In the genomic region with DNA sequence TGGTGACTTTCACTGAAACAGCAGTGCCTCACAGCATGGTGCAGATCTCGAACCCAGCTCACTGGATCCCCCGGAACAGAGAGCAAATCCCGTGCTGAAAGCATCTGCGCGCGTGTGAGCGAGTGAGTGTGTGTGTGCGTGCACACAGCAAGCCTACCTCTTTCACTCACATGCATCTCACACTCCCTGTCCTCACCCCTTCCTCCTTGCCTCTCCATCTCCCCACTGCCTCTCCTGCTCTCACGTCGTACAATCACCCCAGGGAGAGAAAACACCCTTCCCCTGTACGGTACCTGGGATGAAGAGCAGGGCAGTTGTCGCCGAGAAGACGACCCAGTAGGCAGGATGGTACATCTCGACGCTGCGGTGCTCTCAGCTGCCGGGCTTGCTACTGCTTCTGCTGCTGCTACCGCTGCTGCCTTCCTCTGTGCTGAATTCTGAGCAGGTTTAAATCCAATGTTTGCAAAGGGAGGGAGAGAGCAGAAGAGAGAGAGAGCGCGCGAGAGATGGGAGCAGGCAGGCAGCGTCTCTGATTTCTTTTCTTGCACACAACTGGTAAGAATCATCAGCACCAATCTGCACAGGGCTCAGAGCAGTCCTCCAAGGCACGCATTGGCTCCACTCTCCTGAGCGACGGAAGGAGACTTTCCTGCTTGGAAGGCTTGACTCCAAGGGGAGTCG, we compare ENCODE assay signal across 17 cellular contexts. TPM values are rescaled to one million over a fixed set of nuclear protein-coding genes. Genes with fewer than 3 reads are reported as not detected.
DNase-seq lines count a peak whose midpoint lies in the region; ATAC-seq lines count a peak whose summit lies in the region.
"Had no signal": no experiment of that assay in that cellular context is flagged by ENCODE, and none has a peak within 500 bp of the region (broad histone marks: within the 10 kb centered on the region; RNA-seq: fewer than 3 reads in every experiment).

OPCML (minus strand) TSS at position 531 of the 681 bp plus-strand sequence.

- peak within 1 kb of the TSS; percentile 1 for H3K4me2 ChIP-seq in trophoblast cell (ENCODE audit: low read length)

- H3K36me3 ChIP-seq in H7 (replicated peaks; ENCODE audit: control insufficient read depth, insufficient read depth, low read length) = no peaks in the 10 kb centered on the region
- no peaks in the 10 kb centered on the region for H3K36me3 ChIP-seq in iPS DF 6.9 (ENCODE audit: control insufficient read depth, insufficient read depth, low read length)
- no peaks in the 10 kb centered on the region for H3K36me3 ChIP-seq in trophoblast cell (ENCODE audit: control insufficient read depth in 1 of 2, insufficient read depth in 2 of 2, low read length in 2 of 2)
- H3K36me3 ChIP-seq: left ventricle myocardium inferior, pancreas had no signal

- H2AK5ac ChIP-seq in trophoblast cell (ENCODE audit: low read length) = no peak within 1 kb of the TSS

- H2BK120ac ChIP-seq in trophoblast cell (ENCODE audit: insufficient read depth, low read length, poor library complexity) = no peak within 1 kb of the TSS

- H3K9ac ChIP-seq in trophoblast cell (ENCODE audit: low read length) = no peak within 1 kb of the TSS

- H3K14ac ChIP-seq in trophoblast cell (ENCODE audit: low read length) = no peak within 1 kb of the TSS

- H3K27me3 ChIP-seq in H7 (ENCODE audit: control insufficient read depth, insufficient read depth, low read length) (peaks cover 10% of the 10 kb centered on the region), iPS DF 6.9 (ENCODE audit: control insufficient read depth, insufficient read depth, low read length) (no peaks in the 10 kb centered on the region), trophoblast cell (ENCODE audit: insufficient read depth, low read length) (peaks cover 27% of the 10 kb centered on the region)

- H3K9me3 ChIP-seq in iPS DF 6.9 (ENCODE audit: control insufficient read depth, insufficient read depth, low read length) (no peaks in the 10 kb centered on the region), trophoblast cell (ENCODE audit: insufficient read depth, low read depth, low read length) (peaks cover 5% of the 10 kb centered on the region)
- H3K9me3 ChIP-seq: left ventricle myocardium inferior, pancreas had no signal

- no peaks in the 10 kb centered on the region for H3K79me1 ChIP-seq in trophoblast cell (ENCODE audit: low read length)

- H3K18ac ChIP-seq in trophoblast cell (ENCODE audit: low read length) = no peak within 1 kb of the TSS

- peak within 1 kb of the TSS; percentile 20 for H3K23ac ChIP-seq in trophoblast cell (ENCODE audit: low read length)

- H4K8ac ChIP-seq in trophoblast cell (ENCODE audit: low read depth, low read length) = no peak within 1 kb of the TSS

- H3K27ac ChIP-seq in angular gyrus (ENCODE audit: low read depth, low read length) = peak within 1 kb of the TSS; percentile 82
- no peak within 1 kb of the TSS for H3K27ac ChIP-seq in iPS DF 6.9 (ENCODE audit: low read length)
- H3K27ac ChIP-seq in trophoblast cell (ENCODE audit: low read depth, low read length) = no peak within 1 kb of the TSS
- H3K27ac ChIP-seq: left ventricle myocardium inferior, pancreas had no signal

- no peak within 1 kb of the TSS for H2BK12ac ChIP-seq in trophoblast cell (ENCODE audit: low read length)

- ATAC-seq in GM21619 (IDR thresholded peaks at IDR 0.05; ENCODE audit: unreplicated experiment) (no peak), left colon (no peak)
- ATAC-seq: activated CD4-positive, alpha-beta T cell treated with anti-CD3 and anti-CD28 coated beads for 36 hours; pancreas; T-cell had no signal

- DNase-seq in H7 (no peak), iPS DF 6.9 (ENCODE audit: low read depth, low spot score) (no peak), trophoblast cell (no peak), ureter (ENCODE audit: low spot score) (no peak), left colon (no peak)
- no peak for DNase-seq in activated CD4-positive, alpha-beta T cell treated with anti-CD3 and anti-CD28 coated beads, Interleukin-2, amount 50 U/mL, for 48 hours
- DNase-seq: activated CD4-positive, alpha-beta T cell treated with anti-CD3 and anti-CD28 coated beads for 36 hours; activated T-cell treated with anti-CD3 and anti-CD28 coated beads, Interleukin-2, amount 50 U/mL, for 48 hours; AML-193; left ventricle myocardium inferior; pancreas; T-cell had no signal

- no peak within 1 kb of the TSS for H4K12ac ChIP-seq in trophoblast cell (ENCODE audit: low read depth, low read length)

- H3K79me2 ChIP-seq in trophoblast cell (ENCODE audit: control insufficient read depth, insufficient read depth, low read length, poor library complexity) = no peaks in the 10 kb centered on the region

- H4K91ac ChIP-seq in trophoblast cell (ENCODE audit: low read depth, low read length) = no peak within 1 kb of the TSS

- no peak within 1 kb of the TSS for H2BK5ac ChIP-seq in trophoblast cell (ENCODE audit: low read depth, low read length, poor library complexity)

- no CpG with 5 or more reads among the region's 27 CpGs for WGBS in iPS DF 6.9 (ENCODE audit: insufficient coverage, insufficient read length)
- no CpG with 5 or more reads among the region's 27 CpGs for WGBS in trophoblast cell (ENCODE audit: extremely low coverage, insufficient coverage, insufficient read length)

- H3K4me3 ChIP-seq in H7 (ENCODE audit: insufficient read depth, low read depth, low read length) = peak within 1 kb of the TSS; percentile 69
- H3K4me3 ChIP-seq in iPS DF 6.9 (ENCODE audit: low read length) = peak within 1 kb of the TSS; percentile 39; the same call in 1 of the 2 replicates
- no peak within 1 kb of the TSS for H3K4me3 ChIP-seq in trophoblast cell (ENCODE audit: low read depth, low read length)
- H3K4me3 ChIP-seq: left ventricle myocardium inferior, pancreas had no signal

- no peak within 1 kb of the TSS for H3K4ac ChIP-seq in trophoblast cell (ENCODE audit: low read depth, low read length)

- intact Hi-C loops in left colon (cut with DNase I, micrococcal nuclease) = no loop called here

- H2AFZ ChIP-seq in trophoblast cell (ENCODE audit: insufficient read depth, low read length, poor library complexity) = peak within 1 kb of the TSS; percentile 1

- peaks cover 7% of the 10 kb centered on the region; the same call in 1 of the 2 replicates for H3K4me1 ChIP-seq in iPS DF 6.9 (ENCODE audit: control insufficient read depth, insufficient read depth, low read length)
- H3K4me1 ChIP-seq in trophoblast cell (ENCODE audit: control insufficient read depth in 1 of 2, insufficient read depth in 2 of 2, low read length in 2 of 2) = peaks cover 0 to 3% of the 10 kb centered on the region in 2 experiments
- H3K4me1 ChIP-seq: pancreas had no signal

RNA-seq across cellular contexts. Expression of gene OPCML, which starts in this region (rescaled TPM):
- 0.21 and 0.26 TPM in 2 replicates for total RNA-seq in H7 (2014; rRNA removed; shearing (Covaris generic))
- polyA plus RNA-seq in trophoblast cell (2013) = 0.01 and 0.03 TPM in 2 replicates
- total RNA-seq in ureter (0.10 TPM), left colon (under 1 TPM; 0.06 to 0.11 TPM)
- total RNA-seq: activated CD4-positive, alpha-beta T cell treated with anti-CD3 and anti-CD28 coated beads for 36 hours; dermis microvascular lymphatic vessel endothelial cell; fibroblast of villous mesenchyme; RPMI7951; T-cell had no signal
